Comparison of ENCODE assay signal across 8 cellular contexts in genomic region chr10:72740526-72740925, GRCh38. TPM values are rescaled to one million over a fixed set of nuclear protein-coding genes. Genes with fewer than 3 reads are reported as not detected.
DNase-seq lines count a peak whose midpoint lies in the region; ATAC-seq and TF ChIP-seq lines count a peak whose summit lies in the region.

No MANE protein-coding gene starts in this region.

- POLR2A ChIA-PET in GM10248 (lab: Yijun Ruan, JAX): interaction anchor here (0.6 kb wide), 1 partner anchor 47 kb away, joined by 3 read pairs; no protein-coding TSS in a partner anchor

- no peaks in the 10 kb centered on the region for H3K4me1 ChIP-seq in right lobe of liver

- no peaks in the 10 kb centered on the region for H3K9me3 ChIP-seq in right lobe of liver

- intact Hi-C loops in right lobe of liver (cut with DNase I): no loop called here

- DNase-seq in DMS53 treated with DMSO at 0.1 percent for 48 hours (lab: John Stamatoyannopoulos, UW; ENCODE audit: unreplicated experiment): peak; percentile 63
- DNase-seq in MV-4-11 (lab: John Stamatoyannopoulos, UW): peak; percentile 10
- DNase-seq in choroid plexus epithelial cell (ENCODE audit: low read depth): peak; percentile 81
- DNase-seq in right lobe of liver: peak in 1 of 3 donors; percentile 42
- no peak for DNase-seq in GM10248 (ENCODE audit: extremely low spot score)

- ATAC-seq in right lobe of liver: peak in 3 of 4 donors; percentile 33 to 96 (median 40)
- no peak for ATAC-seq in GM18870 (IDR thresholded peaks at IDR 0.05; ENCODE audit: unreplicated experiment)
- ATAC-seq in HG03378 (IDR thresholded peaks at IDR 0.05; ENCODE audit: unreplicated experiment): no peak
- ATAC-seq in GM19328 (IDR thresholded peaks at IDR 0.05; ENCODE audit: unreplicated experiment): no peak

- H3K4me3 ChIP-seq in choroid plexus epithelial cell (ENCODE audit: low read depth, low read length) (no peak overlapping the region), right lobe of liver (no peak overlapping the region)

- WGBS in right lobe of liver (ENCODE audit: insufficient coverage, low coverage, low lambda C conversion rate, missing lambda C conversion rate): 63% methylated on average over 2 of the region's 2 CpGs

- H3K27ac ChIP-seq in right lobe of liver: no peak overlapping the region

- no peak for TF ChIP-seq POLR2A in right lobe of liver (IDR thresholded peaks at IDR 0.05)

- no peaks in the 10 kb centered on the region for H3K27me3 ChIP-seq in right lobe of liver

- CTCF ChIA-PET in GM10248 (lab: Yijun Ruan, JAX): interaction anchor here (0.9 kb wide), 1 partner anchor 10 kb away, joined by 3 read pairs; no protein-coding TSS in a partner anchor

- no peaks in the 10 kb centered on the region for H3K36me3 ChIP-seq in right lobe of liver

- TF ChIP-seq CTCF in choroid plexus epithelial cell (conservative IDR thresholded peaks at IDR 0.05; ENCODE audit: low read depth, low read length): no peak
- no peak for TF ChIP-seq CTCF in right lobe of liver (IDR thresholded peaks at IDR 0.05)
- no peak for TF ChIP-seq CTCF in GM10248 (IDR thresholded peaks at IDR 0.05; ENCODE audit: control extremely low read depth, extremely low read depth, low read depth, missing control alignments)

RNA-seq across cellular contexts. Expression of gene MCU, which starts 48.6 kb away (rescaled TPM):
- 10 to 100 TPM in 4 of 6 experiments, 1 to 10 TPM in 2; 6.2 to 14.6 (median 10.4) TPM for total RNA-seq in right lobe of liver

Comparison
In these comparisons a context has a peak if more than half of its experiments do, and no peak if none do; other contexts are left out.
1. ATAC-seq: peak in right lobe of liver (3 of 4); none in GM18870 (single experiment), HG03378 (single experiment) and GM19328 (single experiment).